Comparison of ENCODE assay signal across 9 cellular contexts in the genomic region with DNA sequence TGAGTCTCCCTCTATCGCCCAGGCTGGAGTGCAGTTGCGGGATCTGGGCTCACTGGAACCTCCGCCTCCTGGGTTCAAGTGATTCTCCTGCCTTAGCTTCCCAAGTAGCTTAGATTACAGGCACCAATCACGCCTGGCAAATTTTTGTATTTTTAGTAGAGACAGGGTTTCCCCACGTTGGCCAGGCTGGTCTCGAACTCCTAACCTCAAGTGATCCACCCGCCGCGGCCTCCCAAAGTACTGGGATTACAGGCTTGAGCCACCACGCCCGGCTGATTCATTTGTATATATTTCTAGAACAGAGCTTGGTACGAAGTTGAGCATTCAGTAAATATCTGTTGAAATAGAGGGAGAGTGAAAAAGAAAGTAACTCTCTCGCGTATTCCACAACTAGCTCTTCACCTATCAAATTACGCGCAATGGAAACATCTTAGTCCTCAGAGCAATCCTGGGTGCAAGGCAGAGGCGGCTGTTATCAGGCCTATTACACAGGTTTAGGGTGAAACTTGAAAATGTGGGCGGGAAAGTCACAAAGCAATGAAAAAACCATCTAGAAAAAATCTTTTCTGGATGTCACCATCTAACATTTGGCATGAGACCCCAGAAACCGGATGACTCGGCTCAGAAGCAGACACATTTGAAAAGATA. TPM values are rescaled to one million over a fixed set of nuclear protein-coding genes. Genes with fewer than 3 reads are reported as not detected.
DNase-seq lines count a peak whose midpoint lies in the region; ATAC-seq, FAIRE-seq and TF ChIP-seq lines count a peak whose summit lies in the region.
"Had no signal": no experiment of that assay in that cellular context is flagged by ENCODE, and none has a peak within 500 bp of the region (broad histone marks: within the 10 kb centered on the region; RNA-seq: fewer than 3 reads in every experiment).

No MANE protein-coding gene starts in this region.

- FAIRE-seq in kidney (lab: Jason Lieb, UNC): no peak

- H3K9ac ChIP-seq in SK-N-MC (ENCODE audit: insufficient read length): peak overlapping the region; percentile 75
- H3K9ac ChIP-seq in kidney (ENCODE audit: low read length in 2 of 2): peak overlapping the region in 1 of 2 donors; percentile 99

- TF ChIP-seq CTCF in ascending aorta (IDR thresholded peaks at IDR 0.05): no peak
- no peak for TF ChIP-seq CTCF in kidney (IDR thresholded peaks at IDR 0.05; ENCODE audit: borderline replicate concordance, extremely low read depth, insufficient read depth)

- peak overlapping the region; percentile 82 for H3K27ac ChIP-seq in SK-N-MC
- peak overlapping the region; percentile 96 to 97 for H3K27ac ChIP-seq in ascending aorta
- H3K27ac ChIP-seq in kidney (ENCODE audit: low read depth in 2 of 2, low read length in 2 of 2): peak overlapping the region; percentile 74 to 97

- no peaks in the 10 kb centered on the region for H3K27me3 ChIP-seq in ascending aorta

- H3K36me3 ChIP-seq in SK-N-MC (ENCODE audit: insufficient read depth, low read length): peaks cover 13% of the 10 kb centered on the region
- peaks cover 5 to 13% of the 10 kb centered on the region in 2 donors for H3K36me3 ChIP-seq in ascending aorta
- peaks cover 7 to 12% of the 10 kb centered on the region in 2 donors for H3K36me3 ChIP-seq in kidney (ENCODE audit: control insufficient read depth in 1 of 2, insufficient read depth in 2 of 2, low read length in 2 of 2)

- ATAC-seq in HG02973 (IDR thresholded peaks at IDR 0.05; ENCODE audit: unreplicated experiment): no peak

- H3K9me3 ChIP-seq in SK-N-MC (ENCODE audit: low read depth, low read length): no peaks in the 10 kb centered on the region
- H3K9me3 ChIP-seq in ascending aorta: no peaks in the 10 kb centered on the region
- H3K9me3 ChIP-seq in kidney (ENCODE audit: control insufficient read depth in 1 of 2, low read length in 2 of 2): no peaks in the 10 kb centered on the region

- peak overlapping the region; percentile 73 for H3K4me3 ChIP-seq in SK-N-MC
- peak overlapping the region; percentile 87 to 99 for H3K4me3 ChIP-seq in ascending aorta
- peak overlapping the region; percentile 70 to 97 for H3K4me3 ChIP-seq in kidney (ENCODE audit: low read length in 2 of 2)

- H3K4me1 ChIP-seq in ascending aorta (peaks cover 5 to 13% of the 10 kb centered on the region in 2 donors), kidney (ENCODE audit: control insufficient read depth in 1 of 2, insufficient read depth in 1 of 2, low read depth in 1 of 2, low read length in 2 of 2) (peaks cover 7 to 11% of the 10 kb centered on the region in 2 donors)

- peak; percentile 61 for DNase-seq in NOMO-1 treated with DMSO at 0.1 percent for 48 hours (lab: John Stamatoyannopoulos, UW; ENCODE audit: unreplicated experiment)
- DNase-seq in NOMO-1 treated with dmso at 0.1 percent for 144 hours (lab: John Stamatoyannopoulos, UW; ENCODE audit: unreplicated experiment): no peak
- DNase-seq in SK-N-MC (ENCODE audit: low read depth, low spot score): no peak
- no peak for DNase-seq in ascending aorta (ENCODE audit: low spot score in 2 of 2)
- DNase-seq in kidney: no peak
- peak in 2 of 3 donors; percentile 10 to 29 for DNase-seq in stimulated activated CD4-positive, alpha-beta T cell treated with anti-CD3 and anti-CD28 coated beads, TNF-alpha, amount 100 ng/mL, for 1 hour (ENCODE audit: low read depth in 3 of 3, low spot score in 1 of 3)
- DNase-seq in medulla oblongata (ENCODE audit: extremely low spot score): no peak

- intact Hi-C loops in ascending aorta (cut with DNase I) (loop anchor here (1.0 to 5.0 kb wide), 2 partner anchors 190 to 284 kb away; a partner anchor contains a TSS), kidney (cut with DNase I) (no loop called here)

RNA-seq across cellular contexts. Expression of a gene that starts 0.7 kb away (rescaled TPM):
- total RNA-seq in ascending aorta: 77.2 TPM
- total RNA-seq in kidney: 134 TPM
- 376 TPM for polyA plus RNA-seq in kidney (ENCODE audit: insufficient read depth, low read depth, low replicate concordance)

RNA-seq across cellular contexts. Expression of a gene that starts 35.0 kb away (rescaled TPM):
- total RNA-seq in ascending aorta: not detected
- total RNA-seq in kidney: 0.44 TPM
- not detected for polyA plus RNA-seq in kidney (ENCODE audit: insufficient read depth, low read depth, low replicate concordance)
- total RNA-seq: lung microvascular endothelial cell had no signal

RNA-seq across cellular contexts. Expression of a gene that starts 55.7 kb away (rescaled TPM):
- total RNA-seq in ascending aorta (not detected), kidney (1.1 TPM)
- polyA plus RNA-seq in kidney (ENCODE audit: insufficient read depth, low read depth, low replicate concordance): 0.47 TPM

Comparison
In these comparisons a context has a peak if more than half of its experiments do, and no peak if none do; other contexts are left out.
1. DNase-seq: peak in NOMO-1 treated with DMSO at 0.1 percent for 48 hours (single experiment) and stimulated activated CD4-positive, alpha-beta T cell treated with anti-CD3 and anti-CD28 coated beads, TNF-alpha, amount 100 ng/mL, for 1 hour (2 of 3); none in NOMO-1 treated with dmso at 0.1 percent for 144 hours (single experiment), SK-N-MC (single experiment), ascending aorta (0 of 2), kidney (single experiment) and medulla oblongata (single experiment).
2. Peak in every context shown above with its lines, with median percentiles within 50 percentile points of each other: H3K27ac ChIP-seq and H3K4me3 ChIP-seq.